ENCODE assay signal across 9 cellular contexts in genomic region chr3:57006949-57007419, GRCh38. TPM values are rescaled to one million over a fixed set of nuclear protein-coding genes. Genes with fewer than 3 reads are reported as not detected.
DNase-seq lines count a peak whose midpoint lies in the region; ATAC-seq and TF ChIP-seq lines count a peak whose summit lies in the region.
"Had no signal": no experiment of that assay in that cellular context is flagged by ENCODE, and none has a peak within 500 bp of the region (broad histone marks: within the 10 kb centered on the region; RNA-seq: fewer than 3 reads in every experiment).

No MANE protein-coding gene starts in this region.

- H3K27ac ChIP-seq in GM23338 (ENCODE audit: low read depth): no peak overlapping the region; the same call in 1 of the 2 replicates
- no peak overlapping the region for H3K27ac ChIP-seq in WERI-Rb-1
- H3K27ac ChIP-seq in suprapubic skin: peak overlapping the region; percentile 95

- H4K20me1 ChIP-seq in GM23338 (replicated peaks; ENCODE audit: insufficient read depth): no peaks in the 10 kb centered on the region

- H3K4me2 ChIP-seq in GM23338: no peak overlapping the region

- peaks cover 8% of the 10 kb centered on the region for H3F3A ChIP-seq in GM23338 (replicated peaks; ENCODE audit: low read depth)

- no peaks in the 10 kb centered on the region for H3K36me3 ChIP-seq in GM23338 (ENCODE audit: insufficient read depth)
- H3K36me3 ChIP-seq in WERI-Rb-1: no peaks in the 10 kb centered on the region
- no peaks in the 10 kb centered on the region for H3K36me3 ChIP-seq in suprapubic skin

- 26% methylated on average over 7 of the region's 7 CpGs for WGBS in suprapubic skin

- TF ChIP-seq POLR2A in suprapubic skin (IDR thresholded peaks at IDR 0.05): no peak

- H3K9me3 Mint-ChIP-seq in GM23338: no peaks in the 10 kb centered on the region

- DNase-seq in GM23338 (ENCODE audit: low spot score) (peak; percentile 67), WERI-Rb-1 (no peak), iris pigment epithelial cell (ENCODE audit: low read depth) (peak; percentile 51), suprapubic skin (ENCODE audit: low spot score in 2 of 2) (no peak), SW 1271 (lab: John Stamatoyannopoulos, UW) (no peak), NCI-H2081 (lab: John Stamatoyannopoulos, UW) (no peak), islet precursor cell (no peak)
- DNase-seq in stimulated activated CD4-positive, alpha-beta T cell treated with anti-CD3 and anti-CD28 coated beads, Interleukin-4, amount 100 ng/mL, for 4 hours: no peak
- DNase-seq: activated CD4-positive, alpha-beta T cell treated with anti-CD3 and anti-CD28 coated beads, Interleukin-2, amount 50 U/mL, for 1 hour had no signal

- TF ChIP-seq EP300 in suprapubic skin (IDR thresholded peaks at IDR 0.05): no peak

- no peaks in the 10 kb centered on the region for H3K9me2 ChIP-seq in GM23338 (ENCODE audit: insufficient read depth)

- no peaks in the 10 kb centered on the region for H3K79me2 ChIP-seq in GM23338 (replicated peaks; ENCODE audit: insufficient read depth)

- no peak overlapping the region for H3K4me3 Mint-ChIP-seq in GM23338

- ATAC-seq in GM23338: peak; percentile 92

- H3K36me3 Mint-ChIP-seq in GM23338 (ENCODE audit: low read depth): peaks cover 3% of the 10 kb centered on the region; the same call in 2 of the 3 replicates

- TF ChIP-seq CTCF in GM23338 (conservative IDR thresholded peaks at IDR 0.05; ENCODE audit: low read depth in 2 of 2): peak; percentile 81
- TF ChIP-seq CTCF in WERI-Rb-1 (IDR thresholded peaks at IDR 0.05; ENCODE audit: low read depth, low read length): peak; percentile 37; the same call in 1 of the 2 replicates
- peak in 1 of 2 donors; percentile 28 for TF ChIP-seq CTCF in suprapubic skin (IDR thresholded peaks at IDR 0.05)

- peak overlapping the region; percentile 38 for H3K27ac Mint-ChIP-seq in GM23338

- H3K27me3 ChIP-seq in GM23338 (ENCODE audit: insufficient read depth) (no peaks in the 10 kb centered on the region), WERI-Rb-1 (ENCODE audit: insufficient read depth, low read depth, severe bottlenecking) (no peaks in the 10 kb centered on the region), suprapubic skin (no peaks in the 10 kb centered on the region)

- H3K9me3 ChIP-seq in WERI-Rb-1 (ENCODE audit: severe bottlenecking): no peaks in the 10 kb centered on the region
- H3K9me3 ChIP-seq in suprapubic skin: no peaks in the 10 kb centered on the region

- peaks cover 3% of the 10 kb centered on the region for H3K27me3 Mint-ChIP-seq in GM23338 (ENCODE audit: insufficient read depth, low read depth, poor library complexity)

- no peak overlapping the region; the same call in 1 of the 2 replicates for H2AFZ ChIP-seq in GM23338

- H3K4me1 ChIP-seq in GM23338 (ENCODE audit: insufficient read depth) (peaks cover 15% of the 10 kb centered on the region), suprapubic skin (peaks cover 80% of the 10 kb centered on the region)

- peaks cover 22% of the 10 kb centered on the region for H3K4me1 Mint-ChIP-seq in GM23338

- H3K4me3 ChIP-seq in GM23338 (no peak overlapping the region), WERI-Rb-1 (ENCODE audit: low read depth, low read length) (no peak overlapping the region), suprapubic skin (peak overlapping the region; percentile 11)

TF ChIP-seq in GM23338, 12 proteins besides CTCF, POLR2A, EP300 and RAD21:
- TF ChIP-seq EZH2phosphoT487 (IDR thresholded peaks at IDR 0.05; ENCODE audit: unreplicated experiment) (no peak), POLR2AphosphoS5 (IDR thresholded peaks at IDR 0.05; ENCODE audit: low read depth) (no peak), NANOG (IDR thresholded peaks at IDR 0.05; ENCODE audit: borderline replicate concordance) (no peak), CREB1 (CRISPR knock-in tag; IDR thresholded peaks at IDR 0.05; ENCODE audit: low read depth) (no peak), ZNF462 (CRISPR knock-in tag; IDR thresholded peaks at IDR 0.05) (no peak), ZNF114 (CRISPR knock-in tag; IDR thresholded peaks at IDR 0.05) (no peak), STAT1 (IDR thresholded peaks at IDR 0.05; ENCODE audit: unreplicated experiment) (no peak)

RNA-seq across cellular contexts. Expression of gene SPATA12, which starts 53.5 kb away (rescaled TPM):
- total RNA-seq in GM23338 (2014; rRNA removed; shearing (Covaris generic)): 0.10 TPM in 1 of 2 replicates, not detected in the other
- polyA plus RNA-seq in GM23338 (2016; fragmentation: Nextera tagmentation; extraction: Ambion mirVana): 0.65 and 0.70 TPM in 2 replicates
- not detected for total RNA-seq in suprapubic skin

Comparison
In these comparisons a context has a peak if more than half of its experiments do, and no peak if none do; other contexts are left out.
1. DNase-seq: peak in GM23338 (single experiment) and iris pigment epithelial cell (single experiment); none in WERI-Rb-1 (single experiment), suprapubic skin (0 of 2), SW 1271 (0 of 2), NCI-H2081 (0 of 2), stimulated activated CD4-positive, alpha-beta T cell treated with anti-CD3 and anti-CD28 coated beads, Interleukin-4, amount 100 ng/mL, for 4 hours (0 of 2) and islet precursor cell (single experiment).